Comparison of ENCODE assay signal across 27 cellular contexts in genomic region chr6:65088575-65088974, GRCh38.
"Had no signal": no experiment of that assay in that cellular context is flagged by ENCODE, and none has a peak within 500 bp of the region (broad histone marks: within the 10 kb centered on the region; RNA-seq: fewer than 3 reads in every experiment).

No MANE protein-coding gene starts in this region.

- H3K27ac ChIP-seq: colonic mucosa, epithelial cell of prostate, esophagus squamous epithelium, gastrocnemius medialis, heart right ventricle, left lung, lower lobe of right lung had no signal

- H3K4me3 ChIP-seq: colonic mucosa, esophagus squamous epithelium, gastrocnemius medialis, heart right ventricle, left lung, lower lobe of right lung, mucosa of descending colon had no signal

- H3K4me1 ChIP-seq: colonic mucosa, esophagus squamous epithelium, gastrocnemius medialis, heart right ventricle, left lung, lower lobe of right lung had no signal

- H3K9me3 ChIP-seq: colonic mucosa, gastrocnemius medialis, lower lobe of right lung had no signal

- ATAC-seq: effector memory CD8-positive, alpha-beta T cell; esophagus mucosa; gastrocnemius medialis; heart right ventricle; left cardiac atrium; left lung; left ventricle myocardium superior; lower lobe of right lung; mucosa of descending colon; naive thymus-derived CD8-positive, alpha-beta T cell had no signal

- H3K36me3 ChIP-seq: colonic mucosa, esophagus squamous epithelium, gastrocnemius medialis, heart right ventricle, left lung, lower lobe of right lung had no signal

- FAIRE-seq: endometrium had no signal

- H3K27me3 ChIP-seq: colonic mucosa, esophagus squamous epithelium, gastrocnemius medialis, heart right ventricle, left lung had no signal

- DNase-seq: colonic mucosa; cortex of kidney; effector CD8-positive, alpha-beta T cell; effector memory CD8-positive, alpha-beta T cell; endodermal cell; erythroblast; esophagus squamous epithelium; foreskin fibroblast; foreskin melanocyte; gastrocnemius medialis; glutamatergic neuron; head of caudate nucleus; heart right ventricle; hippocampal formation; islet precursor cell; left cardiac atrium; left lung; left ventricle myocardium superior; lower lobe of right lung; mesenchymal stem cell; midbrain; mucosa of descending colon; naive B cell; naive thymus-derived CD8-positive, alpha-beta T cell had no signal
